In the genomic region with DNA sequence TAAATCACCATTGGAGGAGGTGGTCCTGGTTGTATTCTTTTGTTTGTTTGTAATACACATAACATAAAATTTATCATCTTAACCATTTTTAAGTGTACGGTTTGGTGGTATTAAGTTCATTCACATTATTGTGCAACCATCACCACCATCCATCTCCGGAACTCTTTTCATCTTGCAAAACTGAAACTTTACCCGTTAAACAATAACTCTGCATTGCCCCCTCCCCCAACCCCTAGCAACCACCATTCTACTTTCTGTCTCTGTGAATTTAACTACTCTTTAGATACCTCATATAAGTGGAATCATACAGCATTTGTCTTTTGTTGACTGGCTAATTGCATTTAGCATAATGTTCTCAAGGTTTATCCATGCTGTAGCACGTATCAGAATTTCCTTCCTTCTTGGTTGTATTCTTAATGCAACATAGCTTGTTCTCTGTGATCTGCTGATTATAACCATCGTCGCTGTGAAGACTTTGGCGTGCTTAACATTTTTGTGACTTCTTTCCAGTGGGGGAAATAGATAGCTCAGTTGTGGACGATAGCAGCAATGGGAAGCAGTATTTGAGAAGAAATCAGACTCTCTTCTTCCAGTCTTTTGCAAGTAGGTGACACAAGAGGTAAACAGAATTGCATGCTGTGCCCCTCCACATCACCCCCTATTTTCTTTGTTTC, we compare ENCODE assay signal across 8 cellular contexts.
A peak's percentile ranks its signal among the peaks of the same experiment; 100 is the strongest.
DNase-seq lines count a peak whose midpoint lies in the region; ATAC-seq and TF ChIP-seq lines count a peak whose summit lies in the region.

No MANE protein-coding gene starts in this region.

- no peak for TF ChIP-seq CTCF in neutrophil (IDR thresholded peaks at IDR 0.05)
- no peak for TF ChIP-seq CTCF in PC-3 (conservative IDR thresholded peaks at IDR 0.05; ENCODE audit: low read depth, low read length)

- no TSS peak for BruUV-seq in PC-3 (replicated peaks; lab: Mats Ljungman, UMichigan)

- peak; percentile 13 to 26 for DNase-seq in activated CD4-positive, alpha-beta T cell treated with anti-CD3 and anti-CD28 coated beads, Interleukin-2, amount 50 U/mL, for 48 hours
- no peak for DNase-seq in PC-3
- no peak for DNase-seq in activated CD8-positive, alpha-beta memory T cell treated with anti-CD3 and anti-CD28 coated beads, Interleukin-2, amount 50 U/mL, for 48 hours

- H2AFZ ChIP-seq in PC-3 (ENCODE audit: low read length): no peak overlapping the region

- ATAC-seq in GM18867 (IDR thresholded peaks at IDR 0.05; ENCODE audit: unreplicated experiment) (peak; percentile 47), HG03139 (IDR thresholded peaks at IDR 0.05; ENCODE audit: unreplicated experiment) (peak; percentile 66), HG02884 (IDR thresholded peaks at IDR 0.05; ENCODE audit: unreplicated experiment) (no peak), PC-3 (no peak), HG02970 (IDR thresholded peaks at IDR 0.05; ENCODE audit: low FRiP score, unreplicated experiment) (no peak)

- H3K27me3 ChIP-seq in neutrophil (no peaks in the 10 kb centered on the region), PC-3 (ENCODE audit: low read length) (no peaks in the 10 kb centered on the region)

- CTCF ChIA-PET in PC-3 (lab: Charles Lee): no interaction called here

- H3K36me3 ChIP-seq in neutrophil (no peaks in the 10 kb centered on the region), PC-3 (ENCODE audit: low read depth, low read length) (no peaks in the 10 kb centered on the region)

- H3K79me2 ChIP-seq in PC-3 (ENCODE audit: low read length): no peaks in the 10 kb centered on the region

- POLR2A ChIA-PET in PC-3 (lab: Charles Lee; ENCODE audit: unreplicated experiment): no interaction called here

- H3K9ac ChIP-seq in PC-3 (ENCODE audit: low read length): no peak overlapping the region

- H3K4me3 ChIP-seq in neutrophil (ENCODE audit: low read depth in 1 of 2, low read length in 1 of 2): peak overlapping the region; percentile 42 to 46
- no peak overlapping the region for H3K4me3 ChIP-seq in PC-3 (ENCODE audit: low read length)

- H3K4me1 ChIP-seq in neutrophil (ENCODE audit: control insufficient read depth in 1 of 2, insufficient read depth in 1 of 2, low read depth in 1 of 2, low read length in 1 of 2) (peaks cover 66 to 68% of the 10 kb centered on the region in 2 experiments), PC-3 (ENCODE audit: insufficient read depth, low read length) (no peaks in the 10 kb centered on the region)

- no peaks in the 10 kb centered on the region for H3K9me2 ChIP-seq in PC-3 (replicated peaks; ENCODE audit: low read length)

- H3K27ac ChIP-seq in neutrophil: peak overlapping the region; percentile 83
- no peak overlapping the region for H3K27ac ChIP-seq in PC-3 (ENCODE audit: low read length)

- H4K20me1 ChIP-seq in PC-3 (ENCODE audit: low read length): no peaks in the 10 kb centered on the region

- no peak overlapping the region for H3K4me2 ChIP-seq in PC-3 (ENCODE audit: low read length)

- no peaks in the 10 kb centered on the region for H3F3A ChIP-seq in PC-3 (ENCODE audit: low read length, unreplicated experiment)

- intact Hi-C loops in PC-3 (cut with micrococcal nuclease): loop anchor here (5.0 to 10.0 kb wide), 4 partner anchors 100 to 620 kb away; no protein-coding TSS in a partner anchor

- H3K9me3 ChIP-seq in neutrophil (no peaks in the 10 kb centered on the region), PC-3 (ENCODE audit: low read length) (no peaks in the 10 kb centered on the region)

Comparison
In these comparisons a context has a peak if more than half of its experiments do, and no peak if none do; other contexts are left out.
1. ATAC-seq: peak in GM18867 (single experiment) and HG03139 (single experiment); none in HG02884 (single experiment), PC-3 (single experiment) and HG02970 (single experiment).
2. DNase-seq: peak in activated CD4-positive, alpha-beta T cell treated with anti-CD3 and anti-CD28 coated beads, Interleukin-2, amount 50 U/mL, for 48 hours (2 of 2); none in PC-3 (single experiment) and activated CD8-positive, alpha-beta memory T cell treated with anti-CD3 and anti-CD28 coated beads, Interleukin-2, amount 50 U/mL, for 48 hours (single experiment).